ENCODE assay signal across 12 cellular contexts in genomic region chr22:25054943-25055511, GRCh38.
DNase-seq lines count a peak whose midpoint lies in the region; ATAC-seq and TF ChIP-seq lines count a peak whose summit lies in the region.
"Had no signal": no experiment of that assay in that cellular context is flagged by ENCODE, and none has a peak within 500 bp of the region (broad histone marks: within the 10 kb centered on the region; RNA-seq: fewer than 3 reads in every experiment).

No MANE protein-coding gene starts in this region.

- H3K4me3 ChIP-seq in duodenal mucosa (ENCODE audit: low read depth in 1 of 2, low read length in 2 of 2): no peak overlapping the region
- H3K4me3 ChIP-seq: adrenal gland had no signal

- CTCF ChIA-PET in WTC11 (lab: Charles Lee): interaction anchor here (0.5 to 2.5 kb wide), 3 partner anchors 15 to 116 kb away, joined by 3 to 13 read pairs (median 4); no protein-coding TSS in a partner anchor

- H3K9me3 Mint-ChIP-seq in WTC11: peaks cover 16% of the 10 kb centered on the region

- peak; percentile 38 for DNase-seq in NCI-H2227 (lab: John Stamatoyannopoulos, UW; ENCODE audit: unreplicated experiment)
- no peak for DNase-seq in NCI-H2227 treated with DMSO at 0.1 percent for 48 hours (lab: John Stamatoyannopoulos, UW)
- DNase-seq in WTC11 (ENCODE audit: low spot score): no peak
- peak; percentile 59 to 63 for DNase-seq in stimulated activated CD4-positive, alpha-beta T cell treated with anti-CD3 and anti-CD28 coated beads, Interleukin-2, amount 100 ng/mL, for 48 hours
- DNase-seq in NCI-H187 treated with DMSO at 0.1 percent for 48 hours (lab: John Stamatoyannopoulos, UW): no peak
- no peak for DNase-seq in NCI-H2196 treated with DMSO at 0.1 percent for 48 hours (lab: John Stamatoyannopoulos, UW; ENCODE audit: unreplicated experiment)
- no peak for DNase-seq in NOMO-1 (lab: John Stamatoyannopoulos, UW; ENCODE audit: unreplicated experiment in 2 of 2)
- DNase-seq: 8988T, NCI-H748 treated with DMSO at 0.1 percent for 48 hours had no signal

- peaks cover 0 to 4% of the 10 kb centered on the region in 2 donors for H3K9me3 ChIP-seq in duodenal mucosa (ENCODE audit: control insufficient read depth in 1 of 2, low read length in 2 of 2)

- POLR2A ChIA-PET in WTC11 (lab: Charles Lee): no interaction called here

- no peak overlapping the region for H3K4me3 Mint-ChIP-seq in WTC11
- H3K4me3 Mint-ChIP-seq: T-cell had no signal

- H3K36me3 Mint-ChIP-seq in WTC11: peaks cover 18% of the 10 kb centered on the region
- H3K36me3 Mint-ChIP-seq: T-cell had no signal

- H3K4me1 Mint-ChIP-seq in WTC11: peaks cover 4% of the 10 kb centered on the region; the same call in 1 of the 2 replicates

- peaks cover 7 to 16% of the 10 kb centered on the region in 2 donors for H3K36me3 ChIP-seq in duodenal mucosa (ENCODE audit: control insufficient read depth in 1 of 2, insufficient read depth in 2 of 2, low read length in 2 of 2)
- H3K36me3 ChIP-seq: adrenal gland had no signal

- no peak for TF ChIP-seq CTCF in WTC11 (IDR thresholded peaks at IDR 0.05)

- H3K27ac ChIP-seq in duodenal mucosa (ENCODE audit: low read depth, low read length): peak overlapping the region; percentile 10

- H3K4me1 ChIP-seq in duodenal mucosa (ENCODE audit: control insufficient read depth in 1 of 2, insufficient read depth in 2 of 2, low read length in 2 of 2): peaks cover 24 to 27% of the 10 kb centered on the region in 2 donors

- peak overlapping the region; percentile 52 for H3K27ac Mint-ChIP-seq in WTC11

- H3K27me3 Mint-ChIP-seq in WTC11 (ENCODE audit: low read depth): no peaks in the 10 kb centered on the region
- H3K27me3 Mint-ChIP-seq: T-cell had no signal

- ATAC-seq in WTC11: no peak

- no peaks in the 10 kb centered on the region for H3K27me3 ChIP-seq in duodenal mucosa (ENCODE audit: control insufficient read depth in 1 of 2, insufficient read depth in 2 of 2, low read length in 2 of 2)
- H3K27me3 ChIP-seq: adrenal gland had no signal

- no peak overlapping the region for H3K9ac ChIP-seq in duodenal mucosa (ENCODE audit: low read depth in 1 of 2, low read length in 2 of 2)

TF ChIP-seq in WTC11, 78 proteins besides CTCF, POLR2A, EP300 and RAD21:
- no peak for TF ChIP-seq GTF2I (CRISPR knock-in tag; conservative IDR thresholded peaks at IDR 0.05)

Comparison
In these comparisons a context has a peak if more than half of its experiments do, and no peak if none do; other contexts are left out.
1. DNase-seq: peak in NCI-H2227 (single experiment) and stimulated activated CD4-positive, alpha-beta T cell treated with anti-CD3 and anti-CD28 coated beads, Interleukin-2, amount 100 ng/mL, for 48 hours (2 of 2); none in NCI-H2227 treated with DMSO at 0.1 percent for 48 hours (single experiment), WTC11 (single experiment), NCI-H187 treated with DMSO at 0.1 percent for 48 hours (single experiment), NCI-H2196 treated with DMSO at 0.1 percent for 48 hours (single experiment) and NOMO-1 (0 of 2).